Comparison of ENCODE assay signal across 8 cellular contexts in genomic region chr1:33086384-33086850, GRCh38. TPM values are rescaled to one million over a fixed set of nuclear protein-coding genes. Genes with fewer than 3 reads are reported as not detected.
DNase-seq lines count a peak whose midpoint lies in the region; ATAC-seq and TF ChIP-seq lines count a peak whose summit lies in the region.

No MANE protein-coding gene starts in this region.

- intact Hi-C loops in uterus (cut with DNase I; ENCODE audit: low total_unique reads) = loop anchor here (10.0 kb wide), 1 partner anchor 152 kb away; no protein-coding TSS in a partner anchor

- no peak overlapping the region for H3K4me2 ChIP-seq in GM23248 (ENCODE audit: unreplicated experiment)

- H3K4me3 ChIP-seq in GM23248 (no peak overlapping the region), fibroblast of the aortic adventitia (ENCODE audit: low read depth, low read length) (no peak overlapping the region), uterus (no peak overlapping the region)

- H3K27me3 ChIP-seq in GM23248 (replicated peaks; ENCODE audit: insufficient read depth) (no peaks in the 10 kb centered on the region), uterus (no peaks in the 10 kb centered on the region)

- no peaks in the 10 kb centered on the region for H3F3A ChIP-seq in GM23248 (ENCODE audit: insufficient read depth)

- H3K4me1 Mint-ChIP-seq in activated T-cell treated with anti-CD3 and anti-CD28 coated beads, Interleukin-2, amount 50 U/mL, for 4 hours (ENCODE audit: low read depth) = peaks cover 32% of the 10 kb centered on the region
- H3K4me1 Mint-ChIP-seq in natural killer cell treated with Interleukin-12 subunit alpha and Interleukin-12 subunit beta and Interleukin-15 and Interleukin-18, amount 100 ng/mL, for 72 hours (ENCODE audit: low read depth in 2 of 2) = peaks cover 43 to 44% of the 10 kb centered on the region in 2 donors

- ATAC-seq in activated T-cell treated with anti-CD3 and anti-CD28 coated beads, Interleukin-2, amount 50 U/mL, for 4 hours = peak in 1 of 2 donors; percentile 45
- peak; percentile 55 to 72 for ATAC-seq in natural killer cell treated with Interleukin-12 subunit alpha and Interleukin-12 subunit beta and Interleukin-15 and Interleukin-18, amount 100 ng/mL, for 72 hours

- H3K36me3 Mint-ChIP-seq in activated T-cell treated with anti-CD3 and anti-CD28 coated beads, Interleukin-2, amount 50 U/mL, for 4 hours (ENCODE audit: insufficient read depth) = no peaks in the 10 kb centered on the region
- no peaks in the 10 kb centered on the region for H3K36me3 Mint-ChIP-seq in natural killer cell treated with Interleukin-12 subunit alpha and Interleukin-12 subunit beta and Interleukin-15 and Interleukin-18, amount 100 ng/mL, for 72 hours

- H3K27me3 Mint-ChIP-seq in activated T-cell treated with anti-CD3 and anti-CD28 coated beads, Interleukin-2, amount 50 U/mL, for 4 hours (ENCODE audit: low read depth) = peaks cover 2% of the 10 kb centered on the region
- H3K27me3 Mint-ChIP-seq in natural killer cell treated with Interleukin-12 subunit alpha and Interleukin-12 subunit beta and Interleukin-15 and Interleukin-18, amount 100 ng/mL, for 72 hours = peaks cover 0 to 4% of the 10 kb centered on the region in 2 donors

- no peak overlapping the region for H3K27ac Mint-ChIP-seq in natural killer cell treated with Interleukin-12 subunit alpha and Interleukin-12 subunit beta and Interleukin-15 and Interleukin-18, amount 100 ng/mL, for 72 hours

- H4K20me1 ChIP-seq in GM23248 (ENCODE audit: insufficient read depth) = no peaks in the 10 kb centered on the region

- H3K4me1 ChIP-seq in GM23248 (ENCODE audit: insufficient read depth) (no peaks in the 10 kb centered on the region), uterus (no peaks in the 10 kb centered on the region)

- in situ Hi-C loops in GM23248 (cut with MboI) = no loop called here

- H3K9me3 Mint-ChIP-seq in activated T-cell treated with anti-CD3 and anti-CD28 coated beads, Interleukin-2, amount 50 U/mL, for 4 hours = no peaks in the 10 kb centered on the region
- no peaks in the 10 kb centered on the region for H3K9me3 Mint-ChIP-seq in natural killer cell treated with Interleukin-12 subunit alpha and Interleukin-12 subunit beta and Interleukin-15 and Interleukin-18, amount 100 ng/mL, for 72 hours

- no peak overlapping the region for H3K9ac ChIP-seq in GM23248

- WGBS in GM23248 (ENCODE audit: low coverage in 1 of 2, low lambda C conversion rate in 2 of 2, missing lambda C conversion rate in 2 of 2), 2 experiments = 20 to 23% methylated on average over 12 of the region's 12 CpGs

- DNase-seq in AG08396 (ENCODE audit: low spot score) = peak; percentile 66
- DNase-seq in GM23248 = peak; percentile 83
- peak; percentile 63 for DNase-seq in NCI-H748 (lab: John Stamatoyannopoulos, UW; ENCODE audit: unreplicated experiment)
- DNase-seq in activated T-cell treated with anti-CD3 and anti-CD28 coated beads, Interleukin-2, amount 50 U/mL, for 4 hours = peak; percentile 20
- DNase-seq in fibroblast of the aortic adventitia (ENCODE audit: low read depth) = peak; percentile 86
- DNase-seq in natural killer cell treated with Interleukin-12 subunit alpha and Interleukin-12 subunit beta and Interleukin-15 and Interleukin-18, amount 100 ng/mL, for 72 hours (ENCODE audit: low spot score) = peak; percentile 70
- DNase-seq in uterus = peak; percentile 72 to 77
- DNase-seq in KG1 (lab: John Stamatoyannopoulos, UW) = no peak

- no peak overlapping the region for H3K27ac ChIP-seq in GM23248
- no peak overlapping the region for H3K27ac ChIP-seq in uterus

- H3K36me3 ChIP-seq in GM23248 (ENCODE audit: low read depth) = no peaks in the 10 kb centered on the region
- H3K36me3 ChIP-seq in uterus = no peaks in the 10 kb centered on the region

- H3K9me3 ChIP-seq in GM23248 (ENCODE audit: low read depth) (no peaks in the 10 kb centered on the region), uterus (no peaks in the 10 kb centered on the region)

- no peak for TF ChIP-seq POLR2A in uterus (IDR thresholded peaks at IDR 0.05)

- no peak overlapping the region for H2AFZ ChIP-seq in GM23248

- H3K9me2 ChIP-seq in GM23248 (ENCODE audit: insufficient read depth) = no peaks in the 10 kb centered on the region

- TF ChIP-seq CTCF in fibroblast of the aortic adventitia (IDR thresholded peaks at IDR 0.05; ENCODE audit: insufficient read depth, low read length) (peak; percentile 88), uterus (IDR thresholded peaks at IDR 0.05) (peak; percentile 52 to 77 (median 72))

- no peaks in the 10 kb centered on the region for H3K79me2 ChIP-seq in GM23248 (ENCODE audit: insufficient read depth)

- no peak overlapping the region for H3K4me3 Mint-ChIP-seq in activated T-cell treated with anti-CD3 and anti-CD28 coated beads, Interleukin-2, amount 50 U/mL, for 4 hours
- no peak overlapping the region for H3K4me3 Mint-ChIP-seq in natural killer cell treated with Interleukin-12 subunit alpha and Interleukin-12 subunit beta and Interleukin-15 and Interleukin-18, amount 100 ng/mL, for 72 hours

RNA-seq across cellular contexts. Expression of gene AZIN2, which starts 5.5 kb away (rescaled TPM):
- total RNA-seq in GM23248 (2014; rRNA removed; shearing (Covaris generic)) = 1.5 and 4.4 TPM in 2 replicates
- polyA plus RNA-seq in GM23248 (2016; fragmentation: Nextera tagmentation; extraction: Ambion mirVana) = 2.8 and 4.4 TPM in 2 replicates
- 1 to 10 TPM in 2 of 3 donors, under 1 TPM in 1; 0.30 to 2.2 (median 1.4) TPM for total RNA-seq in activated T-cell treated with anti-CD3 and anti-CD28 coated beads, Interleukin-2, amount 50 U/mL, for 4 hours
- total RNA-seq in fibroblast of the aortic adventitia (ENCODE audit: low replicate concordance) (3.9 and 8.1 TPM in 2 replicates), uterus (10 to 100 TPM in 2 of 4 donors, 1 to 10 TPM in 2; 1.2 to 16.1 (median 6.9) TPM)
- 1 to 10 TPM; 2.4 to 4.4 TPM for total RNA-seq in natural killer cell treated with Interleukin-12 subunit alpha and Interleukin-12 subunit beta and Interleukin-15 and Interleukin-18, amount 100 ng/mL, for 72 hours

RNA-seq across cellular contexts. Expression of gene AK2, which starts 49.7 kb away (rescaled TPM):
- 130 and 134 TPM in 2 replicates for total RNA-seq in GM23248 (2014; rRNA removed; shearing (Covaris generic))
- polyA plus RNA-seq in GM23248 (2016; fragmentation: Nextera tagmentation; extraction: Ambion mirVana) = 173 and 179 TPM in 2 replicates
- total RNA-seq in activated T-cell treated with anti-CD3 and anti-CD28 coated beads, Interleukin-2, amount 50 U/mL, for 4 hours = 100 to 1,000 TPM; 320 to 346 (median 334) TPM
- total RNA-seq in fibroblast of the aortic adventitia (ENCODE audit: low replicate concordance) (155 and 373 TPM in 2 replicates), uterus (100 to 1,000 TPM in 2 of 4 donors, 10 to 100 TPM in 2; 47.6 to 126 (median 89.2) TPM)
- total RNA-seq in natural killer cell treated with Interleukin-12 subunit alpha and Interleukin-12 subunit beta and Interleukin-15 and Interleukin-18, amount 100 ng/mL, for 72 hours = 100 to 1,000 TPM; 379 to 475 TPM
